In the genomic region with DNA sequence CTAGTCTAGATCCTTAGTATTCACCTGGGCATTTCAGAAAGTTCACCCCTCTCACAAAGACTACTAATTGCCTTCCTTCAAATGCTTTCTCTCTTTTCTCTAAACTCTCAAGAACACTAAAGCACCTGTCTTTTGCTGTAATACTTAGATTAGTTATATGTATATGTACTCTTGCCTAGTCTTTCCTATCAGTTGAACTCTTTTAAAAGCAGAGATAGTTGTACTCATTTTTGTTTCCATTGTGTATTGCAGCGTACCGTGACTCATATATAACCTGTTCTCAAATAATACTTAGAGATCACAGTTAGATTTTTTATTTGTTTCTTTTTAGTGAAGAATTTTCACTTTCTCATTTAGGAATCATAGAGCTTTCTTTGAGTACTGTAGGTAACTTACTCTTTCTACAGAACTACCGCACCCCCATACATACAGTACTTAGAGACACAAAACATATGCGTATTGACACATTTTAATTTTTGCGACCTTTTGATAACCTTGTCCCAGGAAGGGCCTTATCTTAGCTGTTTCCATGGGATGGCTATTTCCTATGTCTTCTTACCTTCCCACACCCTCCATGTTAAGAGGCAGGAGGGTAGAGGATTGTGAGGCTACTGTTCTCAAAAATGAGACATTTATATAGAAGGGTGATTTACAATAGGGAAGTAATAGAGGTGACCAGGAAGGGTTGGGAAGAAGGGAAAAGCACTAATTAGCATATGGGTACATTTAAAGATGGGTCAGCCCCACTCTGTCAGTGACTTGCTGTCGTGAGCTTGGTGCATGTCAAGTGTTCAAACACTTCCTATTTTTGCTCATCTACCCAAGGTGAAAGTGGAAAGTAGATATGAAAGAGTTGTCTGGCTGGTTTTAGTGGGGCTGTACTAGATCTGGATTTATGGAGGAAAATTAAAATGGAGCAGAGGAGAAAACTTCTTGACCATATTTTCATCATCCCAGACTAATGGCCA, we compare ENCODE assay signal across 16 cellular contexts.
"Had no signal": no experiment of that assay in that cellular context is flagged by ENCODE, and none has a peak within 500 bp of the region (broad histone marks: within the 10 kb centered on the region; RNA-seq: fewer than 3 reads in every experiment).

No MANE protein-coding gene starts in this region.

- H3K27ac Mint-ChIP-seq: activated CD4-positive, alpha-beta memory T cell treated with anti-CD3 and anti-CD28 coated beads for 36 hours; activated naive CD4-positive, alpha-beta T cell treated with anti-CD3 and anti-CD28 coated beads, Interleukin-2, amount 10 ng/mL, durations not matched to agents 7 days and 5 days; activated naive CD8-positive, alpha-beta T cell treated with anti-CD3 and anti-CD28 coated beads, Interleukin-2, amount 50 U/mL, for 24 hours; memory B cell; stimulated activated effector memory CD8-positive, alpha-beta T cell treated with anti-CD3 and anti-CD28 coated beads, Interleukin-12 subunit alpha, Interleukin-12 subunit beta, amount 100 ng/mL, for 72 hours had no signal

- ATAC-seq: activated naive CD8-positive, alpha-beta T cell treated with anti-CD3 and anti-CD28 coated beads, Interleukin-2, amount 50 U/mL, for 24 hours; sciatic nerve had no signal

- H3K4me1 Mint-ChIP-seq: activated naive CD4-positive, alpha-beta T cell treated with anti-CD3 and anti-CD28 coated beads, Interleukin-2, amount 10 ng/mL, durations not matched to agents 7 days and 5 days; activated naive CD8-positive, alpha-beta T cell treated with anti-CD3 and anti-CD28 coated beads, Interleukin-2, amount 50 U/mL, for 24 hours; memory B cell; naive B cell had no signal

- H3K4me1 ChIP-seq: ascending aorta had no signal

- H3K27me3 Mint-ChIP-seq: activated CD4-positive, alpha-beta memory T cell treated with anti-CD3 and anti-CD28 coated beads for 36 hours; activated naive CD4-positive, alpha-beta T cell treated with anti-CD3 and anti-CD28 coated beads, Interleukin-2, amount 10 ng/mL, durations not matched to agents 7 days and 5 days; activated naive CD8-positive, alpha-beta T cell treated with anti-CD3 and anti-CD28 coated beads, Interleukin-2, amount 50 U/mL, for 24 hours; memory B cell; naive B cell had no signal

- H3K27ac ChIP-seq: ascending aorta, thoracic aorta, WERI-Rb-1 had no signal

- H3K9me3 ChIP-seq: ascending aorta, thoracic aorta had no signal

- H3K36me3 Mint-ChIP-seq: activated naive CD4-positive, alpha-beta T cell treated with anti-CD3 and anti-CD28 coated beads, Interleukin-2, amount 10 ng/mL, durations not matched to agents 7 days and 5 days; memory B cell; naive B cell; stimulated activated effector memory CD8-positive, alpha-beta T cell treated with anti-CD3 and anti-CD28 coated beads, Interleukin-12 subunit alpha, Interleukin-12 subunit beta, amount 100 ng/mL, for 72 hours had no signal

- H3K9me3 Mint-ChIP-seq: activated CD4-positive, alpha-beta memory T cell treated with anti-CD3 and anti-CD28 coated beads for 36 hours; activated naive CD4-positive, alpha-beta T cell treated with anti-CD3 and anti-CD28 coated beads, Interleukin-2, amount 10 ng/mL, durations not matched to agents 7 days and 5 days; memory B cell; naive B cell; stimulated activated effector memory CD8-positive, alpha-beta T cell treated with anti-CD3 and anti-CD28 coated beads, Interleukin-12 subunit alpha, Interleukin-12 subunit beta, amount 100 ng/mL, for 72 hours had no signal

- DNase-seq: activated CD4-positive, alpha-beta memory T cell treated with anti-CD3 and anti-CD28 coated beads for 36 hours; activated naive CD4-positive, alpha-beta T cell treated with anti-CD3 and anti-CD28 coated beads, Interleukin-2, amount 10 ng/mL, durations not matched to agents 7 days and 5 days; activated naive CD8-positive, alpha-beta T cell treated with anti-CD3 and anti-CD28 coated beads, Interleukin-2, amount 50 U/mL, for 24 hours; cerebellar nuclear complex; cortex of kidney; effector CD4-positive, alpha-beta T cell; kidney; naive B cell; stimulated activated CD4-positive, alpha-beta T cell treated with anti-CD3 and anti-CD28 coated beads, Interleukin-4, amount 100 ng/mL, for 24 hours; WERI-Rb-1 had no signal

- H3K4me3 Mint-ChIP-seq: activated CD4-positive, alpha-beta memory T cell treated with anti-CD3 and anti-CD28 coated beads for 36 hours; activated naive CD4-positive, alpha-beta T cell treated with anti-CD3 and anti-CD28 coated beads, Interleukin-2, amount 10 ng/mL, durations not matched to agents 7 days and 5 days; activated naive CD8-positive, alpha-beta T cell treated with anti-CD3 and anti-CD28 coated beads, Interleukin-2, amount 50 U/mL, for 24 hours; memory B cell; naive B cell; neural crest cell; stimulated activated effector memory CD8-positive, alpha-beta T cell treated with anti-CD3 and anti-CD28 coated beads, Interleukin-12 subunit alpha, Interleukin-12 subunit beta, amount 100 ng/mL, for 72 hours had no signal

- H3K36me3 ChIP-seq: ascending aorta, thoracic aorta had no signal

- H3K27me3 ChIP-seq: ascending aorta had no signal

- H3K4me3 ChIP-seq: ascending aorta, thoracic aorta had no signal
